8 cellular contexts compared by ENCODE assay signal in genomic region chr6:28137458-28138020, GRCh38. TPM values are rescaled to one million over a fixed set of nuclear protein-coding genes. Genes with fewer than 3 reads are reported as not detected.
A peak's percentile ranks its signal among the peaks of the same experiment; 100 is the strongest.
DNase-seq lines count a peak whose midpoint lies in the region; ATAC-seq, FAIRE-seq and TF ChIP-seq lines count a peak whose summit lies in the region.

No MANE protein-coding gene starts in this region.

- CTCF ChIA-PET in HepG2 (lab: Yijun Ruan, JAX; ENCODE audit: low intra/inter-chr PET ratio, low total read pairs) = no interaction called here

- H3K27me3 ChIP-seq in SJSA1 (replicated peaks) (no peaks in the 10 kb centered on the region), bronchial epithelial cell (ENCODE audit: control insufficient read depth, insufficient read depth, low read length) (no peaks in the 10 kb centered on the region), HepG2 (ENCODE audit: control insufficient read depth in 1 of 2, insufficient read depth in 2 of 2, low read length in 2 of 2) (no peaks in the 10 kb centered on the region; a peak in 1 of 5 replicates)

- H3K9me3 ChIP-seq in SJSA1 (replicated peaks) (no peaks in the 10 kb centered on the region), HepG2 (ENCODE audit: low read length) (no peaks in the 10 kb centered on the region)

- no peak for TF ChIP-seq RAD21 in HepG2 (CRISPR knock-in tag; IDR thresholded peaks at IDR 0.05)

- no peak; a peak in 1 of 4 replicates for TF ChIP-seq POLR2A in HepG2 (IDR thresholded peaks at IDR 0.05; ENCODE audit: insufficient read depth in 1 of 2, low read depth in 2 of 2, low read length in 2 of 2)

- WGBS in HepG2 (ENCODE audit: low lambda C conversion rate) = under 1% methylated on average over 7 of the region's 7 CpGs

- in situ Hi-C loops in HepG2 (cut with HindIII; ENCODE audit: extremely low pct_ligation_motif_present, low pct_unique_long_range_greater_than_20kb) = loop anchor here (5.0 kb wide), 1 partner anchor 115 kb away; the partner anchor contains the start of gene ZKSCAN4

- FAIRE-seq in bronchial epithelial cell (lab: Jason Lieb, UNC) = no peak
- no peak for FAIRE-seq in HepG2 (lab: Jason Lieb, UNC)

- H3K4me2 ChIP-seq in HepG2 (ENCODE audit: low read depth, low read length) = peak overlapping the region; percentile 81

- DNase-seq in GM10266 (ENCODE audit: extremely low spot score) = peak; percentile 47
- DNase-seq in SJSA1 (ENCODE audit: low read depth in 1 of 2, low spot score in 2 of 2) = no peak
- peak; percentile 41 for DNase-seq in bronchial epithelial cell (ENCODE audit: low read depth)
- no peak for DNase-seq in HepG2 (ENCODE audit: low spot score)
- no peak for DNase-seq in stimulated activated CD8-positive, alpha-beta memory T cell treated with anti-CD3 and anti-CD28 coated beads, Interleukin-4, amount 100 ng/mL, for 48 hours
- DNase-seq in foreskin melanocyte = no peak

- H3K79me2 ChIP-seq in HepG2 (ENCODE audit: insufficient read depth, low read length) = peaks cover 37% of the 10 kb centered on the region

- BruUV-seq in HepG2 (replicated peaks; lab: Mats Ljungman, UMichigan) = no TSS peak

- POLR2A ChIA-PET in HepG2 (lab: Yijun Ruan, JAX) = interaction anchor here (0.7 to 3.8 kb wide), 12 partner anchors 12 to 245 kb away, joined by 3 to 38 read pairs (median 6); partner anchors contain the start of genes PGBD1, ZSCAN16, ZSCAN26 and ZSCAN31

- TF ChIP-seq CTCF in GM10266 (IDR thresholded peaks at IDR 0.05; ENCODE audit: control insufficient read depth, insufficient read depth, low read depth, missing control alignments) = no peak
- no peak for TF ChIP-seq CTCF in bronchial epithelial cell (IDR thresholded peaks at IDR 0.05; ENCODE audit: insufficient read depth, low read length, severe bottlenecking)
- TF ChIP-seq CTCF in HepG2 (CRISPR knock-in tag; IDR thresholded peaks at IDR 0.05) = no peak

- peak overlapping the region; percentile 54 for H3K4me3 ChIP-seq in SJSA1
- peak overlapping the region; percentile 77 for H3K4me3 ChIP-seq in bronchial epithelial cell (ENCODE audit: low read depth, low read length)
- H3K4me3 ChIP-seq in HepG2 (replicated peaks in 1 of 3; ENCODE audit: insufficient read depth in 1 of 3, low read depth in 2 of 3, low read length in 3 of 3) = peak overlapping the region; percentile 81 to 91 (median 86)

- H2AFZ ChIP-seq in HepG2 (ENCODE audit: low read length) = peak overlapping the region; percentile 73

- no peak for TF ChIP-seq EP300 in HepG2 (IDR thresholded peaks at IDR 0.05; ENCODE audit: low read depth in 2 of 2, low read length in 2 of 2)
- TF ChIP-seq EP300 in HepG2 (CRISPR knock-in tag; IDR thresholded peaks at IDR 0.05; ENCODE audit: borderline replicate concordance) = no peak

- ATAC-seq in HG02798 (IDR thresholded peaks at IDR 0.05; ENCODE audit: poor library complexity, unreplicated experiment) (peak; percentile 30), HepG2 (no peak)

- peak overlapping the region; percentile 90 for H3K9ac ChIP-seq in HepG2 (ENCODE audit: insufficient read depth, low read depth, low read length)

- H4K20me1 ChIP-seq in HepG2 (ENCODE audit: insufficient read depth, low read length) = no peaks in the 10 kb centered on the region

- intact Hi-C loops in HepG2 (cut with micrococcal nuclease; ENCODE audit: unreplicated experiment) = loop anchor here (2.0 kb wide), 2 partner anchors 33 to 143 kb away; partner anchors contain the start of gene PGBD1

- H3K36me3 ChIP-seq in SJSA1 (peaks cover 22% of the 10 kb centered on the region), bronchial epithelial cell (ENCODE audit: control insufficient read depth, insufficient read depth, low read length) (no peaks in the 10 kb centered on the region), HepG2 (replicated peaks in 1 of 2; ENCODE audit: control insufficient read depth in 1 of 2, insufficient read depth in 2 of 2, low read length in 2 of 2) (0 out of 5 replicates have a peak, but pooled peaks cover 0 to 4% of the 10 kb centered on the region in 2 experiments)

- H3K27ac ChIP-seq in SJSA1 (peak overlapping the region; percentile 80), HepG2 (ENCODE audit: extremely low read length, insufficient read depth, low read length) (peak overlapping the region; percentile 82), temporal lobe (ENCODE audit: low read depth, low read length) (peak overlapping the region; percentile 89)

- H3K4me1 ChIP-seq in SJSA1 (replicated peaks) (peaks cover 12% of the 10 kb centered on the region), HepG2 (ENCODE audit: insufficient read depth, low read length) (peaks cover 51% of the 10 kb centered on the region)

RNA-seq across cellular contexts. Expression of gene ZKSCAN8, which starts 4.1 kb away (rescaled TPM):
- 8.2 and 12.4 TPM in 2 replicates for total RNA-seq in SJSA1 (2014; rRNA removed; shearing (Covaris generic))
- 6.4 and 9.7 TPM in 2 replicates for total RNA-seq in bronchial epithelial cell
- total RNA-seq in HepG2 (2016; rRNA removed; fragmentation: Illumina TruSeq; extraction: Trizol) = 20.9 and 36.1 TPM in 2 replicates
- total RNA-seq in HepG2 (2016; cell fraction: cytosol; rRNA removed; fragmentation: Illumina TruSeq; extraction: Trizol; ENCODE audit: low read depth) = 1.4 and 2.6 TPM in 2 replicates
- total RNA-seq in HepG2 (2016; cell fraction: insoluble cytoplasmic fraction; rRNA removed; fragmentation: Illumina TruSeq; extraction: Trizol) = 18.7 and 32.4 TPM in 2 replicates
- 7.0 and 9.3 TPM in 2 replicates for total RNA-seq in HepG2 (2016; cell fraction: membrane; rRNA removed; fragmentation: Illumina TruSeq; extraction: Trizol)
- 36.9 and 37.1 TPM in 2 replicates for total RNA-seq in HepG2 (2016; cell fraction: nucleus; rRNA removed; fragmentation: Illumina TruSeq; extraction: Trizol)
- 10.8 and 12.4 TPM in 2 replicates for polyA plus RNA-seq in HepG2 (2011; rRNA removed)
- polyA plus RNA-seq in HepG2 (2011; cell fraction: cytosol; rRNA removed) = 4.4 and 7.8 TPM in 2 replicates
- 36.6 and 48.8 TPM in 2 replicates for polyA plus RNA-seq in HepG2 (2011; cell fraction: nucleus; rRNA removed)
- 20.0 and 21.0 TPM in 2 replicates for polyA plus RNA-seq in HepG2 (2012)
- 0.40 and 0.46 TPM in 2 replicates for polyA plus RNA-seq in HepG2 (2016; cell fraction: cytosol; fragmentation: Illumina TruSeq; extraction: Trizol; ENCODE audit: low read depth)
- polyA plus RNA-seq in HepG2 (2016; cell fraction: insoluble cytoplasmic fraction; fragmentation: Illumina TruSeq; extraction: Trizol; ENCODE audit: low read depth) = 18.2 and 19.7 TPM in 2 replicates
- 1.6 and 2.0 TPM in 2 replicates for polyA plus RNA-seq in HepG2 (2016; cell fraction: membrane; fragmentation: Illumina TruSeq; extraction: Trizol; ENCODE audit: low read depth)
- 42.0 and 45.6 TPM in 2 replicates for polyA plus RNA-seq in HepG2 (2016; cell fraction: nucleus; fragmentation: Illumina TruSeq; extraction: Trizol; ENCODE audit: insufficient read depth, low read depth)
- 16.6 and 22.5 TPM in 2 replicates for polyA minus RNA-seq in HepG2 (2011; rRNA and poly(A)+ RNA removed; ENCODE audit: low replicate concordance)
- 21.0 and 24.8 TPM in 2 replicates for polyA minus RNA-seq in HepG2 (2011; cell fraction: cytosol; rRNA and poly(A)+ RNA removed)
- 49.2 and 60.8 TPM in 2 replicates for polyA minus RNA-seq in HepG2 (2011; cell fraction: nucleus; rRNA and poly(A)+ RNA removed)
- 22.9 TPM for total RNA-seq in temporal lobe

RNA-seq across cellular contexts. Expression of gene ZSCAN16, which starts 13.1 kb away (rescaled TPM):
- total RNA-seq in SJSA1 (2014; rRNA removed; shearing (Covaris generic)) = 0.31 and 1.2 TPM in 2 replicates
- 9.5 and 11.1 TPM in 2 replicates for total RNA-seq in bronchial epithelial cell
- total RNA-seq in HepG2 (2016; rRNA removed; fragmentation: Illumina TruSeq; extraction: Trizol) = 12.7 and 13.4 TPM in 2 replicates
- 5.3 and 5.8 TPM in 2 replicates for total RNA-seq in HepG2 (2016; cell fraction: cytosol; rRNA removed; fragmentation: Illumina TruSeq; extraction: Trizol; ENCODE audit: low read depth)
- 12.9 and 16.5 TPM in 2 replicates for total RNA-seq in HepG2 (2016; cell fraction: insoluble cytoplasmic fraction; rRNA removed; fragmentation: Illumina TruSeq; extraction: Trizol)
- 6.3 and 10.0 TPM in 2 replicates for total RNA-seq in HepG2 (2016; cell fraction: membrane; rRNA removed; fragmentation: Illumina TruSeq; extraction: Trizol)
- 12.2 and 14.1 TPM in 2 replicates for total RNA-seq in HepG2 (2016; cell fraction: nucleus; rRNA removed; fragmentation: Illumina TruSeq; extraction: Trizol)
- polyA plus RNA-seq in HepG2 (2011; rRNA removed) = 5.7 and 6.7 TPM in 2 replicates
- polyA plus RNA-seq in HepG2 (2011; cell fraction: cytosol; rRNA removed) = 3.2 and 3.8 TPM in 2 replicates
- 6.4 and 10.4 TPM in 2 replicates for polyA plus RNA-seq in HepG2 (2011; cell fraction: nucleus; rRNA removed)
- 6.3 and 6.6 TPM in 2 replicates for polyA plus RNA-seq in HepG2 (2012)
- 2.4 and 2.5 TPM in 2 replicates for polyA plus RNA-seq in HepG2 (2016; cell fraction: cytosol; fragmentation: Illumina TruSeq; extraction: Trizol; ENCODE audit: low read depth)
- polyA plus RNA-seq in HepG2 (2016; cell fraction: insoluble cytoplasmic fraction; fragmentation: Illumina TruSeq; extraction: Trizol; ENCODE audit: low read depth) = 11.7 and 12.1 TPM in 2 replicates
- 3.3 and 3.8 TPM in 2 replicates for polyA plus RNA-seq in HepG2 (2016; cell fraction: membrane; fragmentation: Illumina TruSeq; extraction: Trizol; ENCODE audit: low read depth)
- 14.2 and 14.4 TPM in 2 replicates for polyA plus RNA-seq in HepG2 (2016; cell fraction: nucleus; fragmentation: Illumina TruSeq; extraction: Trizol; ENCODE audit: insufficient read depth, low read depth)
- 2.9 and 4.3 TPM in 2 replicates for polyA minus RNA-seq in HepG2 (2011; rRNA and poly(A)+ RNA removed; ENCODE audit: low replicate concordance)
- 1.1 and 2.6 TPM in 2 replicates for polyA minus RNA-seq in HepG2 (2011; cell fraction: cytosol; rRNA and poly(A)+ RNA removed)
- 13.9 and 21.8 TPM in 2 replicates for polyA minus RNA-seq in HepG2 (2011; cell fraction: nucleus; rRNA and poly(A)+ RNA removed)
- 6.9 TPM for total RNA-seq in temporal lobe

RNA-seq across cellular contexts. Expression of gene ZNF165, which starts 57.2 kb away (rescaled TPM):
- total RNA-seq in SJSA1 (2014; rRNA removed; shearing (Covaris generic)) = 0.08 TPM in 1 of 2 replicates, not detected in the other
- 2.6 and 4.7 TPM in 2 replicates for total RNA-seq in bronchial epithelial cell
- 8.6 and 11.2 TPM in 2 replicates for total RNA-seq in HepG2 (2016; rRNA removed; fragmentation: Illumina TruSeq; extraction: Trizol)
- total RNA-seq in HepG2 (2016; cell fraction: cytosol; rRNA removed; fragmentation: Illumina TruSeq; extraction: Trizol; ENCODE audit: low read depth) = 3.4 TPM in 2 replicates
- 7.8 and 10.0 TPM in 2 replicates for total RNA-seq in HepG2 (2016; cell fraction: insoluble cytoplasmic fraction; rRNA removed; fragmentation: Illumina TruSeq; extraction: Trizol)
- 6.8 TPM in 2 replicates for total RNA-seq in HepG2 (2016; cell fraction: membrane; rRNA removed; fragmentation: Illumina TruSeq; extraction: Trizol)
- 8.8 and 9.5 TPM in 2 replicates for total RNA-seq in HepG2 (2016; cell fraction: nucleus; rRNA removed; fragmentation: Illumina TruSeq; extraction: Trizol)
- 0.58 and 0.78 TPM in 2 replicates for polyA plus RNA-seq in HepG2 (2011; rRNA removed)
- polyA plus RNA-seq in HepG2 (2011; cell fraction: cytosol; rRNA removed) = 0.34 and 0.64 TPM in 2 replicates
- polyA plus RNA-seq in HepG2 (2011; cell fraction: nucleus; rRNA removed) = 1.0 and 1.1 TPM in 2 replicates
- 2.0 and 2.7 TPM in 2 replicates for polyA plus RNA-seq in HepG2 (2012)
- polyA plus RNA-seq in HepG2 (2016; cell fraction: cytosol; fragmentation: Illumina TruSeq; extraction: Trizol; ENCODE audit: low read depth) = 1.1 and 1.2 TPM in 2 replicates
- 6.7 and 7.0 TPM in 2 replicates for polyA plus RNA-seq in HepG2 (2016; cell fraction: insoluble cytoplasmic fraction; fragmentation: Illumina TruSeq; extraction: Trizol; ENCODE audit: low read depth)
- polyA plus RNA-seq in HepG2 (2016; cell fraction: membrane; fragmentation: Illumina TruSeq; extraction: Trizol; ENCODE audit: low read depth) = 2.2 and 2.4 TPM in 2 replicates
- polyA plus RNA-seq in HepG2 (2016; cell fraction: nucleus; fragmentation: Illumina TruSeq; extraction: Trizol; ENCODE audit: insufficient read depth, low read depth) = 6.5 and 7.8 TPM in 2 replicates
- polyA minus RNA-seq in HepG2 (2011; rRNA and poly(A)+ RNA removed; ENCODE audit: low replicate concordance) = 1.0 and 1.1 TPM in 2 replicates
- polyA minus RNA-seq in HepG2 (2011; cell fraction: cytosol; rRNA and poly(A)+ RNA removed) = 1.1 and 1.4 TPM in 2 replicates
- 4.2 and 5.6 TPM in 2 replicates for polyA minus RNA-seq in HepG2 (2011; cell fraction: nucleus; rRNA and poly(A)+ RNA removed)
- total RNA-seq in temporal lobe = 0.49 TPM

Comparison
In these comparisons a context has a peak if more than half of its experiments do, and no peak if none do; other contexts are left out.
1. DNase-seq: peak in GM10266 (single experiment) and bronchial epithelial cell (single experiment); none in SJSA1 (0 of 2), HepG2 (single experiment), stimulated activated CD8-positive, alpha-beta memory T cell treated with anti-CD3 and anti-CD28 coated beads, Interleukin-4, amount 100 ng/mL, for 48 hours (single experiment) and foreskin melanocyte (single experiment).
2. Peak in every context shown above with its lines, with median percentiles within 50 percentile points of each other: H3K27ac ChIP-seq and H3K4me3 ChIP-seq.